Comparison of ENCODE assay signal across 8 cellular contexts in the genomic region with DNA sequence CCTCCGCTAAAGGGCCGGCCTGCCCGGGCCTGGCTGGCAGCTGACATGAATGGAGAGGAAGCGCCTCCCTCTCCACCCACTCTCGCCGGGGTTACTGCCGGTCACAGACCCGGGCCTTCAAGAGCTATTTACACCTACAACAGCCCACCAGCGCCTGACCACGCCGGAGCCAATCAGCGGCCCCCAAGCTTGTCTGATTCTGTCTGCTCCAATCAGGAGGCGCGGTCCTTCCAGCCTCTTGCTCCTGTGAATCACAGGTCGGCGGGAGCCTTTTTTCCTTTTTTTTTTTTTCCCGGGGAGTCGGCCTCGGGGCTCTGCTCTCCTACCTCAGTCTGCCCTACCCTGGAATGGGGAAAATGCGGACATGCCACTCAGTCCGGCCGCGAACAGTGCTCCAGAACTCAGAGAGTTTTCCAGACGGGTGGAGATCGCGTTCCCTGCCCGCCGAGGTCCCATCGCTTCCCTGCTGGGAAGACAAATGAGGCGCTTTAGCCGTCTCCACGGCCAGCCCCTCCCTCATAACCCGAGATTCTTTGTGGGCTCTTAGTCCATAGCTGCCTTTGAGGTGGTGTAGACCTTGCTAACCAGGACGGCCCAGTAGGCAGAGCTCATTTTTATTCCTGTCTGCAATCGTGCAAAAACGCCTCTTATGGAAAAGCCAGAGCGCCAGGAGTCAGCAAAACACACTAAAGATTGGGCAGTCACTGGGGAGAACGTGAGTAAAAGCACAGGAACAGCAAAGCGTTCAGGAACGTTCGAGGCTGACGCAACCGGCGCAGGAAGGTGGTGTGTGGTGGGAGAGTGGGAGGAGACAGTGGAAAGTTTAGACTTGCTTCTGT. TPM values are rescaled to one million over a fixed set of nuclear protein-coding genes. Genes with fewer than 3 reads are reported as not detected.
DNase-seq lines count a peak whose midpoint lies in the region; ATAC-seq, FAIRE-seq and TF ChIP-seq lines count a peak whose summit lies in the region.

No MANE protein-coding gene starts in this region.

- DNase-seq in AG04450 (ENCODE audit: low read depth, low spot score) (peak; percentile 98), NCI-H2171 treated with DMSO at 0.1 percent for 48 hours (lab: John Stamatoyannopoulos, UW) (peak; percentile 91), bronchial epithelial cell (ENCODE audit: low read depth) (peak; percentile 99), iPS-NIHi11 (ENCODE audit: low spot score) (peak; percentile 98)

- H3K27ac ChIP-seq in AG04450 (ENCODE audit: low read depth, low read length): peak overlapping the region; percentile 100
- H3K27ac ChIP-seq in VCaP: peak overlapping the region; percentile 99
- peak overlapping the region; percentile 56 to 97 (median 93) for H3K27ac ChIP-seq in skin epidermis

- CTCF ChIA-PET in AG04450 (lab: Charles Lee): interaction anchor here (0.6 to 1.7 kb wide), 12 partner anchors 26 to 942 kb away, joined by 3 to 9 read pairs (median 4); partner anchors contain the start of genes BLOC1S2, HIF1AN and SCD

- H3K9me3 ChIP-seq in AG04450 (ENCODE audit: control insufficient read depth, insufficient read depth, low read length): no peaks in the 10 kb centered on the region

- ATAC-seq in GM18873 (IDR thresholded peaks at IDR 0.05; ENCODE audit: low FRiP score, unreplicated experiment) (peak; percentile 97), HG03108 (IDR thresholded peaks at IDR 0.05; ENCODE audit: unreplicated experiment) (peak; percentile 91)

- FAIRE-seq in bronchial epithelial cell (lab: Jason Lieb, UNC): peak; percentile 23

- H3K36me3 ChIP-seq in bronchial epithelial cell (ENCODE audit: control insufficient read depth, insufficient read depth, low read length): no peaks in the 10 kb centered on the region

- POLR2A ChIA-PET in AG04450 (lab: Yijun Ruan, JAX): interaction anchor here (0.7 to 2.0 kb wide), 11 partner anchors 9 to 505 kb away, joined by 3 to 38 read pairs (median 4); partner anchors contain the start of genes BLOC1S2, HIF1AN and SCD

- TF ChIP-seq CTCF in AG04450 (IDR thresholded peaks at IDR 0.05; ENCODE audit: low read depth, low read length): no peak
- TF ChIP-seq CTCF in VCaP (conservative IDR thresholded peaks at IDR 0.05): no peak
- no peak for TF ChIP-seq CTCF in bronchial epithelial cell (IDR thresholded peaks at IDR 0.05; ENCODE audit: insufficient read depth, low read length, severe bottlenecking)

- H3K4me3 ChIP-seq in AG04450 (ENCODE audit: low read depth, low read length) (peak overlapping the region; percentile 74), bronchial epithelial cell (ENCODE audit: low read depth, low read length) (peak overlapping the region; percentile 47), skin epidermis (peak overlapping the region; percentile 41 to 55 (median 48))

- no peaks in the 10 kb centered on the region for H3K27me3 ChIP-seq in AG04450 (ENCODE audit: control insufficient read depth, insufficient read depth, low read length)
- no peaks in the 10 kb centered on the region for H3K27me3 ChIP-seq in bronchial epithelial cell (ENCODE audit: control insufficient read depth, insufficient read depth, low read length)

RNA-seq across cellular contexts. Expression of gene SCD, which starts 26.5 kb away (rescaled TPM):
- polyA plus RNA-seq in AG04450 (2011; rRNA removed): 133 and 148 TPM in 2 replicates
- 181 and 190 TPM in 2 replicates for polyA minus RNA-seq in AG04450 (2011; rRNA and poly(A)+ RNA removed)
- total RNA-seq in bronchial epithelial cell: 199 and 298 TPM in 2 replicates

RNA-seq across cellular contexts. Expression of gene PKD2L1, which starts 43.5 kb away (rescaled TPM):
- polyA plus RNA-seq in AG04450 (2011; rRNA removed): not detected in 2 replicates
- not detected in 2 replicates for polyA minus RNA-seq in AG04450 (2011; rRNA and poly(A)+ RNA removed)
- total RNA-seq in bronchial epithelial cell: under 0.01 TPM in 1 of 2 replicates, not detected in the other

Comparison
In these comparisons a context has a peak if more than half of its experiments do, and no peak if none do; other contexts are left out.
1. Peak in every context shown above with its lines: DNase-seq, ATAC-seq, H3K4me3 ChIP-seq and H3K27ac ChIP-seq.